2 cellular contexts compared by ENCODE assay signal in the genomic region with DNA sequence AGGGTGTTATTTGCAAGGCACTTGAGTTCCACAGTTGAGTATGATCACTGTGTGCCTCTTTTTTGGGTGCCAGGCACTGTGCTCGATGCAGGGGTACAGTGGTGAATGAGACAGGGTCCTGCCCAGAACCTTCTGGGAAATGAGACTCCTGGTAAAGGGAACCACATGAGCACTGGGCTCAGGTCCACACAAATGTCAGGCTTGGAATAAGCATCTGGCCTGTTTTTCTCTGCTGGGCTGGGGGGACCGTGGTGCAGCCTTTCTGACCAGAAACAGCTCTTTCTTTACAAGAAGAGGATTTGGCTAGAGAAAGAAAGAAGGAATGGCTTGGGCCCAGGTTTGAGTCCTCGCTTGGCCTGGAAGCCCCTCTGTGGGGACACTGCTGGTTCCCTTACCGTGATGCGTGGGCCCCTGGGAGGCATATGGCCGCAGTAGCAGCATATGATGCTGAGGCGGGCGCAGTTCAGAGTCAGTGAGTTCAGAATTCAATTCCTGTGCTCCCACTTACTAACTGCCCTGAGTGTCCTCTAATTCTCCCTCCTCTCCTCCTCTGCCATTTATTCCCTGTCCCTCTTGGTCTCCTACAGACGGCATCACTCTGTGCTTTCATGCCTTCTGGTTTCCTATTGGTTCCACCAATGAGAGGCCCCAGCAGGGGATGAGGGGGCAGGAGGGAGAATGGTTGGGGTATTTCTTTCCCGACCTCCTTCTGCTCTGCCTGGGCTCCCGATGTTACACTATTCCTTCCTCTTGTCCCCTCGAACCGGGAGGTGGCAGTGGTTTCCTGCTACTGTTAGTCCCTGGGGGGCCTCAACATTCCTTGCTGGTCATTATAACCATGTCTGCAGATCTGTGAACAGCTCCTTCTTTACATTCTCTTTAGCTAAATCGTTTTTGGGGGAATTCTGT.
TF ChIP-seq lines count a peak whose summit lies in the region.

No MANE protein-coding gene starts in this region.

TF ChIP-seq in SK-N-SH, 30 proteins besides CTCF, POLR2A, EP300 and RAD21 (continued from another document):
- TF ChIP-seq IRF3 (IDR thresholded peaks at IDR 0.05; ENCODE audit: low read depth, low read length), result no peak
- TF ChIP-seq MEF2A (IDR thresholded peaks at IDR 0.05; ENCODE audit: borderline replicate concordance, low read depth), result no peak
- no peak for TF ChIP-seq TAF1 (IDR thresholded peaks at IDR 0.05; ENCODE audit: borderline replicate concordance, low read depth, low read length)
- TF ChIP-seq GATA2 (CRISPR knock-in tag; IDR thresholded peaks at IDR 0.05), result no peak
- no peak for TF ChIP-seq POLR2AphosphoS5 (IDR thresholded peaks at IDR 0.05; ENCODE audit: low read depth, low read length)
- TF ChIP-seq USF1 (IDR thresholded peaks at IDR 0.05; ENCODE audit: borderline replicate concordance, low read depth), result no peak
- no peak for TF ChIP-seq TCF12 (IDR thresholded peaks at IDR 0.05)
- no peak for TF ChIP-seq YY1 (IDR thresholded peaks at IDR 0.05; ENCODE audit: low read depth)
- TF ChIP-seq TEAD4 (IDR thresholded peaks at IDR 0.05; ENCODE audit: borderline replicate concordance, insufficient read depth), result no peak

TF ChIP-seq in SK-N-SH treated with all-trans-retinoic acid at 6 μM for 48 hours, 23 proteins besides CTCF, POLR2A, EP300 and RAD21 (continued from another document):
- TF ChIP-seq, protein P1, sequence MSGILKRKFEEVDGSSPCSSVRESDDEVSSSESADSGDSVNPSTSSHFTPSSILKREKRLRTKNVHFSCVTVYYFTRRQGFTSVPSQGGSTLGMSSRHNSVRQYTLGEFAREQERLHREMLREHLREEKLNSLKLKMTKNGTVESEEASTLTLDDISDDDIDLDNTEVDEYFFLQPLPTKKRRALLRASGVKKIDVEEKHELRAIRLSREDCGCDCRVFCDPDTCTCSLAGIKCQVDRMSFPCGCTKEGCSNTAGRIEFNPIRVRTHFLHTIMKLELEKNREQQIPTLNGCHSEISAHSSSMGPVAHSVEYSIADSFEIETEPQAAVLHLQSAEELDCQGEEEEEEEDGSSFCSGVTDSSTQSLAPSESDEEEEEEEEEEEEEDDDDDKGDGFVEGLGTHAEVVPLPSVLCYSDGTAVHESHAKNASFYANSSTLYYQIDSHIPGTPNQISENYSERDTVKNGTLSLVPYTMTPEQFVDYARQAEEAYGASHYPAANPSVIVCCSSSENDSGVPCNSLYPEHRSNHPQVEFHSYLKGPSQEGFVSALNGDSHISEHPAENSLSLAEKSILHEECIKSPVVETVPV (CRISPR knock-in tag; IDR thresholded peaks at IDR 0.05), result no peak
- TF ChIP-seq ZNF70 (CRISPR knock-in tag; IDR thresholded peaks at IDR 0.05) (no peak), GLIS3 (CRISPR knock-in tag; IDR thresholded peaks at IDR 0.05) (no peak), ZFP3 (CRISPR knock-in tag; IDR thresholded peaks at IDR 0.05) (no peak), TOX (CRISPR knock-in tag; IDR thresholded peaks at IDR 0.05; ENCODE audit: borderline replicate concordance) (no peak), ISL1 (CRISPR knock-in tag; IDR thresholded peaks at IDR 0.05) (no peak), ZC3H10 (CRISPR knock-in tag; IDR thresholded peaks at IDR 0.05) (no peak), SNAI2 (CRISPR knock-in tag; IDR thresholded peaks at IDR 0.05) (no peak), BACH2 (CRISPR knock-in tag; IDR thresholded peaks at IDR 0.05; ENCODE audit: borderline replicate concordance) (no peak), OSR1 (CRISPR knock-in tag; IDR thresholded peaks at IDR 0.05) (no peak)
- TF ChIP-seq, protein P2, sequence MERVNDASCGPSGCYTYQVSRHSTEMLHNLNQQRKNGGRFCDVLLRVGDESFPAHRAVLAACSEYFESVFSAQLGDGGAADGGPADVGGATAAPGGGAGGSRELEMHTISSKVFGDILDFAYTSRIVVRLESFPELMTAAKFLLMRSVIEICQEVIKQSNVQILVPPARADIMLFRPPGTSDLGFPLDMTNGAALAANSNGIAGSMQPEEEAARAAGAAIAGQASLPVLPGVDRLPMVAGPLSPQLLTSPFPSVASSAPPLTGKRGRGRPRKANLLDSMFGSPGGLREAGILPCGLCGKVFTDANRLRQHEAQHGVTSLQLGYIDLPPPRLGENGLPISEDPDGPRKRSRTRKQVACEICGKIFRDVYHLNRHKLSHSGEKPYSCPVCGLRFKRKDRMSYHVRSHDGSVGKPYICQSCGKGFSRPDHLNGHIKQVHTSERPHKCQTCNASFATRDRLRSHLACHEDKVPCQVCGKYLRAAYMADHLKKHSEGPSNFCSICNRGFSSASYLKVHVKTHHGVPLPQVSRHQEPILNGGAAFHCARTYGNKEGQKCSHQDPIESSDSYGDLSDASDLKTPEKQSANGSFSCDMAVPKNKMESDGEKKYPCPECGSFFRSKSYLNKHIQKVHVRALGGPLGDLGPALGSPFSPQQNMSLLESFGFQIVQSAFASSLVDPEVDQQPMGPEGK (CRISPR knock-in tag; IDR thresholded peaks at IDR 0.05; ENCODE audit: borderline replicate concordance), result no peak
- TF ChIP-seq, protein P3, sequence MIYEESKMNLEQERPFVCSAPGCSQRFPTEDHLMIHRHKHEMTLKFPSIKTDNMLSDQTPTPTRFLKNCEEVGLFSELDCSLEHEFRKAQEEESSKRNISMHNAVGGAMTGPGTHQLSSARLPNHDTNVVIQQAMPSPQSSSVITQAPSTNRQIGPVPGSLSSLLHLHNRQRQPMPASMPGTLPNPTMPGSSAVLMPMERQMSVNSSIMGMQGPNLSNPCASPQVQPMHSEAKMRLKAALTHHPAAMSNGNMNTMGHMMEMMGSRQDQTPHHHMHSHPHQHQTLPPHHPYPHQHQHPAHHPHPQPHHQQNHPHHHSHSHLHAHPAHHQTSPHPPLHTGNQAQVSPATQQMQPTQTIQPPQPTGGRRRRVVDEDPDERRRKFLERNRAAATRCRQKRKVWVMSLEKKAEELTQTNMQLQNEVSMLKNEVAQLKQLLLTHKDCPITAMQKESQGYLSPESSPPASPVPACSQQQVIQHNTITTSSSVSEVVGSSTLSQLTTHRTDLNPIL (CRISPR knock-in tag; IDR thresholded peaks at IDR 0.05; ENCODE audit: low read depth), result no peak
